ENCODE assay signal across 9 cellular contexts in the genomic region with DNA sequence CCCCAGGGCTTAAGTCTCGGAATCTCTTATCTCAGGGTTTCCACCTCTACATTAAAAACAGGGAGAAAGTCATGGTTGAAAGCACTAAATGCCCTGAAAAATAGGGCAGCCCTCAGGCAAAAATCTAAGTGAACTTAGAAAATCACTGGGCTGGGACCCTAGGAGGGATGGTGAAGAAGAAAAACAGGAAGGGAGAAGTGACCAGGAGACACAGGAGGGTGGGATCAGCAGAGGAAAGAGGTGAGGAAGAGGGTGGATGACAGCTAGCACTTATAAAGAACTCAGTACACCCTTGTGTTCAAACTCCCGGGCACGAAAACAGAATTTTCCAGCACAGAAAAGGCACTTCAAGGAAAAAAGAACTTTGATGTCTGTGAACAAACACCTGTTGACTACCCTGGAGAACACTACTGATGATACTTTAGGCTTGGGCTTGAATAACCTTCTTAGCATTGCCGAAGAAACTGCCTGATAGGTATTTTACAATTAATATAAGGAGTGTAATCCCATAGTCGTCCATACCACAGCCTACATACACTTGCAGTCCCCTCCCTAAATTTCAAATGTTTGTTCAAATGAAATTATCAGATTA. TPM values are rescaled to one million over a fixed set of nuclear protein-coding genes. Genes with fewer than 3 reads are reported as not detected.
DNase-seq lines count a peak whose midpoint lies in the region; ATAC-seq, FAIRE-seq and TF ChIP-seq lines count a peak whose summit lies in the region.
"Had no signal": no experiment of that assay in that cellular context is flagged by ENCODE, and none has a peak within 500 bp of the region (broad histone marks: within the 10 kb centered on the region; RNA-seq: fewer than 3 reads in every experiment).

No MANE protein-coding gene starts in this region.

- TF ChIP-seq CTCF in GM12864 (IDR thresholded peaks at IDR 0.05; ENCODE audit: low read depth, low read length, missing control alignments) (no peak), neural crest cell (conservative IDR thresholded peaks at IDR 0.05) (no peak), stomach (IDR thresholded peaks at IDR 0.05) (no peak)

- peak overlapping the region; percentile 15 to 90 for H3K4me3 Mint-ChIP-seq in effector memory CD8-positive, alpha-beta T cell
- H3K4me3 Mint-ChIP-seq in neural crest cell: peak overlapping the region; percentile 80

- no peaks in the 10 kb centered on the region for H3K9me3 Mint-ChIP-seq in effector memory CD8-positive, alpha-beta T cell
- peaks cover 11% of the 10 kb centered on the region for H3K9me3 Mint-ChIP-seq in neural crest cell

- TF ChIP-seq POLR2A in stomach (IDR thresholded peaks at IDR 0.05): no peak
- TF ChIP-seq POLR2A in GM12892 (IDR thresholded peaks at IDR 0.05; ENCODE audit: low read depth, low read length): no peak

- peaks cover 3% of the 10 kb centered on the region for H3K36me3 Mint-ChIP-seq in effector memory CD8-positive, alpha-beta T cell (ENCODE audit: insufficient read depth)
- peaks cover 30% of the 10 kb centered on the region for H3K36me3 Mint-ChIP-seq in neural crest cell (ENCODE audit: low read depth)

- no peak overlapping the region for H3K27ac ChIP-seq in stomach

- peaks cover 16 to 24% of the 10 kb centered on the region in 2 donors for H3K4me1 Mint-ChIP-seq in effector memory CD8-positive, alpha-beta T cell (ENCODE audit: low read depth in 2 of 2)
- H3K4me1 Mint-ChIP-seq in neural crest cell: peaks cover 33% of the 10 kb centered on the region

- H3K9ac ChIP-seq in NT2/D1 (ENCODE audit: insufficient read length, low read depth): no peak overlapping the region

- H3K36me3 ChIP-seq in NT2/D1 (ENCODE audit: insufficient read depth, insufficient read length, low read length) (peaks cover 43% of the 10 kb centered on the region), stomach (peaks cover 0 to 16% (median 11%) of the 10 kb centered on the region in 4 donors)

- H3K4me1 ChIP-seq in NT2/D1 (ENCODE audit: insufficient read depth, insufficient read length): peaks cover 2% of the 10 kb centered on the region
- H3K4me1 ChIP-seq in stomach: peaks cover 4 to 46% (median 29%) of the 10 kb centered on the region in 4 donors

- H3K9me3 ChIP-seq in NT2/D1 (ENCODE audit: insufficient read depth, low read length): peaks cover 29% of the 10 kb centered on the region
- no peaks in the 10 kb centered on the region for H3K9me3 ChIP-seq in stomach

- TF ChIP-seq EP300 in stomach (IDR thresholded peaks at IDR 0.05): no peak

- no peak for FAIRE-seq in GM12892 (lab: Jason Lieb, UNC)

- H3K27ac Mint-ChIP-seq in effector memory CD8-positive, alpha-beta T cell: no peak overlapping the region
- no peak overlapping the region for H3K27ac Mint-ChIP-seq in neural crest cell (ENCODE audit: unreplicated experiment)

- no peaks in the 10 kb centered on the region for H3K27me3 Mint-ChIP-seq in effector memory CD8-positive, alpha-beta T cell
- H3K27me3 Mint-ChIP-seq in neural crest cell (ENCODE audit: low read depth): no peaks in the 10 kb centered on the region

- WGBS in stomach, 5 donors: 63 to 70% (median 69%) methylated on average over 5 of the region's 5 CpGs

- intact Hi-C loops in stomach (cut with DNase I; ENCODE audit: low total_unique reads): no loop called here

- no peak for ATAC-seq in effector memory CD8-positive, alpha-beta T cell (replicated peaks)
- ATAC-seq: left cardiac atrium had no signal

- no peak for DNase-seq in GM12864 (ENCODE audit: low read depth)
- no peak for DNase-seq in NT2/D1 (ENCODE audit: low read depth, low spot score)
- no peak for DNase-seq in effector memory CD8-positive, alpha-beta T cell
- DNase-seq in neural crest cell (ENCODE audit: low read depth, low spot score): no peak
- no peak for DNase-seq in NCI-H82 treated with DMSO at 0.1 percent for 48 hours (lab: John Stamatoyannopoulos, UW; ENCODE audit: unreplicated experiment)
- no peak for DNase-seq in stomach
- DNase-seq in GM12892 (ENCODE audit: insufficient read length): no peak
- no peak for DNase-seq in stimulated activated CD4-positive, alpha-beta T cell treated with anti-CD3 and anti-CD28 coated beads, Interleukin-4, amount 100 ng/mL, for 1 hour
- DNase-seq: left cardiac atrium had no signal

- no peaks in the 10 kb centered on the region for H3K27me3 ChIP-seq in NT2/D1 (ENCODE audit: insufficient read depth, insufficient read length)
- no peaks in the 10 kb centered on the region for H3K27me3 ChIP-seq in stomach

- peak overlapping the region; percentile 14; the same call in 1 of the 2 replicates for H3K4me3 ChIP-seq in GM12864 (ENCODE audit: low read depth, low read length)
- peak overlapping the region; percentile 99 for H3K4me3 ChIP-seq in NT2/D1 (ENCODE audit: insufficient read length, low read depth)
- H3K4me3 ChIP-seq in stomach: no peak overlapping the region

RNA-seq across cellular contexts. Expression of gene CHML, which starts 2.0 kb away (rescaled TPM):
- total RNA-seq in neural crest cell (21.3 and 22.5 TPM in 2 replicates), stomach (10 to 100 TPM in 2 of 5 donors, 1 to 10 TPM in 3; 2.3 to 26.4 (median 5.5) TPM)
- polyA plus RNA-seq in stomach: 1 to 10 TPM; 1.1 to 1.7 (median 1.7) TPM
- 7.7 TPM for polyA plus RNA-seq in GM12892 (2012; ENCODE audit: missing spikeins)

RNA-seq across cellular contexts. Expression of gene OPN3, which starts 2.0 kb away (rescaled TPM):
- total RNA-seq in neural crest cell (31.2 and 32.1 TPM in 2 replicates), stomach (10 to 100 TPM in 1 of 5 donors, 1 to 10 TPM in 3, not detected in 1; 1.8 to 11.7 (median 7.6) TPM)
- 10 to 100 TPM in 1 of 3 donors, 1 to 10 TPM in 2; 5.8 to 15.1 (median 8.1) TPM for polyA plus RNA-seq in stomach
- 10.3 TPM for polyA plus RNA-seq in GM12892 (2012; ENCODE audit: missing spikeins)

RNA-seq across cellular contexts. Expression of gene WDR64, which starts 13.9 kb away (rescaled TPM):
- 0.32 TPM in 1 of 2 replicates, not detected in the other for total RNA-seq in neural crest cell
- not detected for total RNA-seq in stomach
- polyA plus RNA-seq in stomach: under 1 TPM in 1 of 3 donors, not detected in 2; 0.61 TPM
- polyA plus RNA-seq in GM12892 (2012; ENCODE audit: missing spikeins): not detected
- total RNA-seq: left cardiac atrium had no signal

Comparison
In these comparisons a context has a peak if more than half of its experiments do, and no peak if none do; other contexts are left out.
1. H3K4me3 ChIP-seq: peak in GM12864 (single experiment) and NT2/D1 (single experiment); none in stomach (0 of 4).